In the genomic region with DNA sequence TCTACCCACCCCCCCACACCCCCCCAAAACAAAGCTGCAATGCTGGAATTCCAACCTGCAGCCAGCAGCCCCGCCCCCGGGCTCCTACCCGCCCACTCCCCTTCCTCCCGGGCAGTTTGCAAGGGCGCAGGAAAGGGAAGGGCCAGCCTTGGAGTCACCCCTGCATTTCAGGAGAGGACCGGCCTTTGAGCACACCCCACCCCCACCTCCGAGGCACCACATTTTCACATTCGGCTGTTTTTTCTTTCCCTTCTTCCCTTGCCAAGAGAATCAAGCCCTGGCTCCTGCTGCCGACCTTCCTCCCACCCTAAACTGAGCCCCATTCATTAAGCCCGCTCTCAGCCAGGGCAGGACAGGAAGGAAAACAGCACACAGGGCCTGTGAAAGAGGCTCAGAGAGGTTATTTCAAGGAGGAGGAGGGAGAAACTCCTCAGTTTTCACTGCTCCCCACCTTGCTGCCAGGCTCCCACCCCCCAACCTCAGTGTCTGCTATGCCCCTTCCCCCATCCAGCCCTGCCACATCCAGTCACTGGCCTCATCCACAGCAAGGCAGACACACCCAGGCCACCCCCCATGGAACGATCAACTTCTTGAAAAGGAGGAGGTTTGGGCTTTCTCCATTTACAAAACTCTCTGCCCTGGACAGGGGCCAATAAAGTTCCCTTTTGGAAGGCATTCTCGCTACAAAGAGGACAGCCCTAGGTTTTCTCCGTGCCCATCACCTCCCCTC, we compare ENCODE assay signal across 8 cellular contexts. TPM values are rescaled to one million over a fixed set of nuclear protein-coding genes. Genes with fewer than 3 reads are reported as not detected.
DNase-seq lines count a peak whose midpoint lies in the region; TF ChIP-seq lines count a peak whose summit lies in the region.

No MANE protein-coding gene starts in this region.

- TF ChIP-seq CTCF in tibial nerve (IDR thresholded peaks at IDR 0.05) = no peak

- peak overlapping the region; percentile 80 for H3K27ac ChIP-seq in caudate nucleus (ENCODE audit: low read depth, low read length)
- peak overlapping the region; percentile 32 to 83 (median 73) for H3K27ac ChIP-seq in tibial nerve

- H3K36me3 Mint-ChIP-seq in activated CD4-positive, alpha-beta T cell treated with anti-CD3 and anti-CD28 coated beads, Interleukin-2, amount 10 ng/mL, durations not matched to agents 7 days and 5 days (ENCODE audit: low read depth) = peaks cover 80% of the 10 kb centered on the region

- CTCF ChIA-PET in activated CD4-positive, alpha-beta T cell treated with anti-CD3 and anti-CD28 coated beads, Interleukin-2, amount 10 ng/mL, durations not matched to agents 7 days and 5 days (lab: Charles Lee) = interaction anchor here (2.1 kb wide), 1 partner anchor 7 kb away, joined by 8 read pairs; no protein-coding TSS in a partner anchor

- H3K27ac Mint-ChIP-seq in activated CD4-positive, alpha-beta T cell treated with anti-CD3 and anti-CD28 coated beads, Interleukin-2, amount 10 ng/mL, durations not matched to agents 7 days and 5 days = peak overlapping the region; percentile 98

- no peak for DNase-seq in activated CD4-positive, alpha-beta T cell treated with anti-CD3 and anti-CD28 coated beads, Interleukin-2, amount 10 ng/mL, durations not matched to agents 7 days and 5 days
- DNase-seq in activated CD4-positive, alpha-beta T cell treated with anti-CD3 and anti-CD28 coated beads, Interleukin-2, amount 50 U/mL, for 48 hours = no peak
- DNase-seq in caudate nucleus (lab: John Stamatoyannopoulos, UW) (peak in 10 of 61 donors; percentile 32 to 71 (median 36)), medulla oblongata (ENCODE audit: extremely low spot score) (peak; percentile 45), tibial nerve (ENCODE audit: low spot score in 2 of 2) (peak in 1 of 2 donors; percentile 52), NCI-H226 (no peak), NCI-H1092 (lab: John Stamatoyannopoulos, UW) (no peak), DMS79 treated with DMSO at 0.1 percent for 48 hours (lab: John Stamatoyannopoulos, UW) (no peak)

- H3K27me3 Mint-ChIP-seq in activated CD4-positive, alpha-beta T cell treated with anti-CD3 and anti-CD28 coated beads, Interleukin-2, amount 10 ng/mL, durations not matched to agents 7 days and 5 days = no peaks in the 10 kb centered on the region

- no peaks in the 10 kb centered on the region for H3K9me3 ChIP-seq in tibial nerve

- H3K4me3 Mint-ChIP-seq in activated CD4-positive, alpha-beta T cell treated with anti-CD3 and anti-CD28 coated beads, Interleukin-2, amount 10 ng/mL, durations not matched to agents 7 days and 5 days = peak overlapping the region; percentile 77

- POLR2A ChIA-PET in activated CD4-positive, alpha-beta T cell treated with anti-CD3 and anti-CD28 coated beads, Interleukin-2, amount 10 ng/mL, durations not matched to agents 7 days and 5 days (lab: Charles Lee) = interaction anchor here (0.7 kb wide), 1 partner anchor 11 kb away, joined by 3 read pairs; no protein-coding TSS in a partner anchor

- peak overlapping the region; percentile 17 to 44 (median 35) for H3K4me3 ChIP-seq in tibial nerve

- no peaks in the 10 kb centered on the region for H3K27me3 ChIP-seq in tibial nerve

- WGBS in tibial nerve, 2 donors = 2 to 9% methylated on average over 7 to 13 of the region's 13 CpGs

- no peak for TF ChIP-seq POLR2A in tibial nerve (IDR thresholded peaks at IDR 0.05)

- peaks cover 0 to 12% (median 0%) of the 10 kb centered on the region in 3 donors for H3K36me3 ChIP-seq in tibial nerve

- H3K9me3 Mint-ChIP-seq in activated CD4-positive, alpha-beta T cell treated with anti-CD3 and anti-CD28 coated beads, Interleukin-2, amount 10 ng/mL, durations not matched to agents 7 days and 5 days = no peaks in the 10 kb centered on the region

- peaks cover 4 to 98% (median 67%) of the 10 kb centered on the region in 4 donors for H3K4me1 ChIP-seq in tibial nerve

- H3K4me1 Mint-ChIP-seq in activated CD4-positive, alpha-beta T cell treated with anti-CD3 and anti-CD28 coated beads, Interleukin-2, amount 10 ng/mL, durations not matched to agents 7 days and 5 days = peaks cover 95% of the 10 kb centered on the region

- TF ChIP-seq EP300 in tibial nerve (IDR thresholded peaks at IDR 0.05) = no peak

RNA-seq across cellular contexts. Expression of a gene that starts 11.2 kb away (rescaled TPM):
- 10 to 100 TPM; 19.5 to 21.7 TPM for total RNA-seq in activated CD4-positive, alpha-beta T cell treated with anti-CD3 and anti-CD28 coated beads, Interleukin-2, amount 10 ng/mL, durations not matched to agents 7 days and 5 days
- 10 to 100 TPM; 34.3 to 56.8 (median 35.6) TPM for total RNA-seq in tibial nerve
